Comparison of ENCODE assay signal across 19 cellular contexts in genomic region chr10:78717200-78717599, GRCh38.
DNase-seq lines count a peak whose midpoint lies in the region; ATAC-seq and TF ChIP-seq lines count a peak whose summit lies in the region.
"Had no signal": no experiment of that assay in that cellular context is flagged by ENCODE, and none has a peak within 500 bp of the region (broad histone marks: within the 10 kb centered on the region; RNA-seq: fewer than 3 reads in every experiment).

No MANE protein-coding gene starts in this region.

- intact Hi-C loops in left cardiac atrium (cut with DNase I): no loop called here
- intact Hi-C loops in tibial artery (cut with DNase I; ENCODE audit: low total_unique reads): no loop called here
- intact Hi-C loops in activated T-helper 1 cell treated with anti-CD3 and anti-CD28 coated beads, Interleukin-12 subunit alpha, Interleukin-12 subunit beta, Interleukin-2, Interleukin-4 antibody, amounts not matched to agents 30 ng/mL and 10 ng/mL and 1 ng/mL, durations not matched to agents 14 hours and 24 hours and 36 hours (cut with micrococcal nuclease): no loop called here

- no peaks in the 10 kb centered on the region for H3K27me3 ChIP-seq in tibial artery
- H3K27me3 ChIP-seq in Peyer's patch: no peaks in the 10 kb centered on the region

- H3K4me3 ChIP-seq in cardiac fibroblast (replicated peaks in 1 of 2; ENCODE audit: low read depth in 2 of 2, low read length in 2 of 2) (no peak overlapping the region), tibial artery (no peak overlapping the region), Peyer's patch (no peak overlapping the region)
- H3K4me3 ChIP-seq: SK-N-MC had no signal

- peak; percentile 53 to 72 for ATAC-seq in left cardiac atrium
- ATAC-seq in HG02852 (IDR thresholded peaks at IDR 0.05; ENCODE audit: unreplicated experiment): no peak
- no peak for ATAC-seq in HG03354 (IDR thresholded peaks at IDR 0.05; ENCODE audit: poor library complexity, severe bottlenecking, unreplicated experiment)
- ATAC-seq: activated CD8-positive, alpha-beta T cell treated with anti-CD3 and anti-CD28 coated beads for 36 hours; activated T-helper 17 cell treated with anti-CD3 and anti-CD28 coated beads, Interleukin-2, amount 50 U/mL, for 72 hours; left colon; naive thymus-derived CD4-positive, alpha-beta T cell had no signal

- H3K9me3 ChIP-seq in tibial artery (no peaks in the 10 kb centered on the region), Peyer's patch (no peaks in the 10 kb centered on the region)

- H3K4me1 ChIP-seq in tibial artery: peaks cover 0 to 21% (median 8%) of the 10 kb centered on the region in 4 donors
- H3K4me1 ChIP-seq in Peyer's patch: no peaks in the 10 kb centered on the region

- H3K27ac ChIP-seq in tibial artery (no peak overlapping the region), Peyer's patch (peak overlapping the region in 1 of 4 donors; percentile 9)
- H3K27ac ChIP-seq: SK-N-MC had no signal

- no peak overlapping the region for H3K27ac Mint-ChIP-seq in activated T-helper 1 cell treated with anti-CD3 and anti-CD28 coated beads, Interleukin-12 subunit alpha, Interleukin-12 subunit beta, Interleukin-2, Interleukin-4 antibody, amounts not matched to agents 30 ng/mL and 10 ng/mL and 1 ng/mL, durations not matched to agents 14 hours and 24 hours and 36 hours
- H3K27ac Mint-ChIP-seq: activated CD8-positive, alpha-beta T cell treated with anti-CD3 and anti-CD28 coated beads for 36 hours; activated T-helper 17 cell treated with anti-CD3 and anti-CD28 coated beads, Interleukin-2, amount 50 U/mL, for 72 hours; CD8-positive, alpha-beta memory T cell; naive thymus-derived CD4-positive, alpha-beta T cell had no signal

- DNase-seq in HS-5 (ENCODE audit: low read depth) (peak; percentile 63), cardiac fibroblast (ENCODE audit: low read depth in 2 of 2) (peak; percentile 22 to 43), left cardiac atrium (peak; percentile 36), tibial artery (peak; percentile 60 to 79), Peyer's patch (no peak)
- DNase-seq in activated T-helper 1 cell treated with anti-CD3 and anti-CD28 coated beads, Interleukin-12 subunit alpha, Interleukin-12 subunit beta, Interleukin-2, Interleukin-4 antibody, amounts not matched to agents 30 ng/mL and 10 ng/mL and 1 ng/mL, durations not matched to agents 14 hours and 24 hours and 36 hours (ENCODE audit: low spot score): no peak
- DNase-seq: activated CD8-positive, alpha-beta T cell treated with anti-CD3 and anti-CD28 coated beads for 36 hours; anterior cingulate cortex; CD8-positive, alpha-beta memory T cell; head of caudate nucleus; KBM-7; left colon; naive thymus-derived CD4-positive, alpha-beta T cell; NCI-H1417 treated with DMSO at 0.1 percent for 48 hours; NCI-H446 treated with DMSO at 0.1 percent for 48 hours had no signal

- H3K36me3 ChIP-seq in tibial artery: no peaks in the 10 kb centered on the region
- no peaks in the 10 kb centered on the region for H3K36me3 ChIP-seq in Peyer's patch

- no peaks in the 10 kb centered on the region for H3K4me1 Mint-ChIP-seq in activated T-helper 1 cell treated with anti-CD3 and anti-CD28 coated beads, Interleukin-12 subunit alpha, Interleukin-12 subunit beta, Interleukin-2, Interleukin-4 antibody, amounts not matched to agents 30 ng/mL and 10 ng/mL and 1 ng/mL, durations not matched to agents 14 hours and 24 hours and 36 hours (ENCODE audit: low read depth)
- H3K4me1 Mint-ChIP-seq: activated T-helper 17 cell treated with anti-CD3 and anti-CD28 coated beads, Interleukin-2, amount 50 U/mL, for 72 hours; CD8-positive, alpha-beta memory T cell; naive thymus-derived CD4-positive, alpha-beta T cell had no signal

- no peaks in the 10 kb centered on the region for H3K9me3 Mint-ChIP-seq in activated T-helper 1 cell treated with anti-CD3 and anti-CD28 coated beads, Interleukin-12 subunit alpha, Interleukin-12 subunit beta, Interleukin-2, Interleukin-4 antibody, amounts not matched to agents 30 ng/mL and 10 ng/mL and 1 ng/mL, durations not matched to agents 14 hours and 24 hours and 36 hours
- H3K9me3 Mint-ChIP-seq: activated CD8-positive, alpha-beta T cell treated with anti-CD3 and anti-CD28 coated beads for 36 hours; activated T-helper 17 cell treated with anti-CD3 and anti-CD28 coated beads, Interleukin-2, amount 50 U/mL, for 72 hours had no signal

- TF ChIP-seq CTCF in cardiac fibroblast (IDR thresholded peaks at IDR 0.05; ENCODE audit: low read depth, low read length): no peak
- TF ChIP-seq CTCF in tibial artery (IDR thresholded peaks at IDR 0.05): no peak
- no peak for TF ChIP-seq CTCF in Peyer's patch (IDR thresholded peaks at IDR 0.05)

- TF ChIP-seq POLR2A in Peyer's patch (IDR thresholded peaks at IDR 0.05): no peak

- peaks cover 5% of the 10 kb centered on the region for H3K27me3 Mint-ChIP-seq in activated T-helper 1 cell treated with anti-CD3 and anti-CD28 coated beads, Interleukin-12 subunit alpha, Interleukin-12 subunit beta, Interleukin-2, Interleukin-4 antibody, amounts not matched to agents 30 ng/mL and 10 ng/mL and 1 ng/mL, durations not matched to agents 14 hours and 24 hours and 36 hours (ENCODE audit: insufficient read depth)

- H3K4me3 Mint-ChIP-seq in activated T-helper 1 cell treated with anti-CD3 and anti-CD28 coated beads, Interleukin-12 subunit alpha, Interleukin-12 subunit beta, Interleukin-2, Interleukin-4 antibody, amounts not matched to agents 30 ng/mL and 10 ng/mL and 1 ng/mL, durations not matched to agents 14 hours and 24 hours and 36 hours: no peak overlapping the region
- H3K4me3 Mint-ChIP-seq: activated CD8-positive, alpha-beta T cell treated with anti-CD3 and anti-CD28 coated beads for 36 hours; activated T-helper 17 cell treated with anti-CD3 and anti-CD28 coated beads, Interleukin-2, amount 50 U/mL, for 72 hours; CD8-positive, alpha-beta memory T cell; naive thymus-derived CD4-positive, alpha-beta T cell had no signal

- no peaks in the 10 kb centered on the region for H3K36me3 Mint-ChIP-seq in activated T-helper 1 cell treated with anti-CD3 and anti-CD28 coated beads, Interleukin-12 subunit alpha, Interleukin-12 subunit beta, Interleukin-2, Interleukin-4 antibody, amounts not matched to agents 30 ng/mL and 10 ng/mL and 1 ng/mL, durations not matched to agents 14 hours and 24 hours and 36 hours (ENCODE audit: low read depth)
- H3K36me3 Mint-ChIP-seq: CD8-positive, alpha-beta memory T cell; naive thymus-derived CD4-positive, alpha-beta T cell had no signal

Comparison
In these comparisons a context has a peak if more than half of its experiments do, and no peak if none do; other contexts are left out.
1. DNase-seq: peak in HS-5 (single experiment), cardiac fibroblast (2 of 2), left cardiac atrium (single experiment) and tibial artery (2 of 2); none in activated T-helper 1 cell treated with anti-CD3 and anti-CD28 coated beads, Interleukin-12 subunit alpha, Interleukin-12 subunit beta, Interleukin-2, Interleukin-4 antibody, amounts not matched to agents 30 ng/mL and 10 ng/mL and 1 ng/mL, durations not matched to agents 14 hours and 24 hours and 36 hours (single experiment) and Peyer's patch (0 of 3).
2. ATAC-seq: peak in left cardiac atrium (2 of 2); none in HG02852 (single experiment) and HG03354 (single experiment).